In genomic region chr12:56631790-56632700, GRCh38 we compare ENCODE assay signal across 8 cellular contexts. TPM values are rescaled to one million over a fixed set of nuclear protein-coding genes. Genes with fewer than 3 reads are reported as not detected.
A peak's percentile ranks its signal among the peaks of the same experiment; 100 is the strongest.
DNase-seq lines count a peak whose midpoint lies in the region; ATAC-seq and TF ChIP-seq lines count a peak whose summit lies in the region.

No MANE protein-coding gene starts in this region.

- peak overlapping the region; percentile 84 for H3K4me3 Mint-ChIP-seq in progenitor cell of endocrine pancreas (ENCODE audit: low read depth)

- intact Hi-C loops in left cardiac atrium (cut with DNase I) = loop anchor here in 1 of 2 donors (5.0 kb wide), 1 partner anchor 110 kb away; the partner anchor contains the start of gene RBMS2

- in situ Hi-C loops in GM13976 (cut with MboI; ENCODE audit: low sequenced_read_pairs, unreplicated experiment) = no loop called here

- H3K27me3 ChIP-seq in SJSA1 (replicated peaks) = no peaks in the 10 kb centered on the region

- H3K36me3 Mint-ChIP-seq in progenitor cell of endocrine pancreas (ENCODE audit: insufficient read depth) = no peaks in the 10 kb centered on the region

- peak; percentile 22 for ATAC-seq in HG03432 (IDR thresholded peaks at IDR 0.05; ENCODE audit: unreplicated experiment)
- ATAC-seq in left cardiac atrium = peak; percentile 13 to 14
- ATAC-seq in HG03442 (IDR thresholded peaks at IDR 0.05; ENCODE audit: unreplicated experiment) = no peak

- H3K4me3 ChIP-seq in SJSA1 = no peak overlapping the region

- no peaks in the 10 kb centered on the region for H3K9me3 ChIP-seq in SJSA1 (replicated peaks)

- H3K9me3 Mint-ChIP-seq in progenitor cell of endocrine pancreas (ENCODE audit: low read depth) = no peaks in the 10 kb centered on the region

- peaks cover 3% of the 10 kb centered on the region for H3K36me3 ChIP-seq in SJSA1

- peaks cover 45% of the 10 kb centered on the region for H3K4me1 ChIP-seq in SJSA1 (replicated peaks)

- H3K4me1 Mint-ChIP-seq in progenitor cell of endocrine pancreas (ENCODE audit: low read depth) = peaks cover 59% of the 10 kb centered on the region

- TF ChIP-seq CTCF in GM13976 (IDR thresholded peaks at IDR 0.05; ENCODE audit: borderline replicate concordance, control extremely low read depth, extremely low read depth, insufficient read depth, missing control alignments) = no peak
- no peak for TF ChIP-seq CTCF in progenitor cell of endocrine pancreas (IDR thresholded peaks at IDR 0.05; ENCODE audit: unreplicated experiment)

- DNase-seq in GM13976 (ENCODE audit: low spot score) = peak; percentile 76
- DNase-seq in SJSA1 (ENCODE audit: low read depth in 1 of 2, low spot score in 2 of 2) = peak; percentile 40 to 63
- peak; percentile 27 for DNase-seq in amniotic epithelial cell (ENCODE audit: low read depth)
- peak; percentile 82 for DNase-seq in left cardiac atrium
- DNase-seq in progenitor cell of endocrine pancreas (ENCODE audit: low spot score, unreplicated experiment) = peak; percentile 25
- DNase-seq in T1000 (lab: John Stamatoyannopoulos, UW) = no peak

- peak overlapping the region; percentile 77 for H3K27ac Mint-ChIP-seq in progenitor cell of endocrine pancreas

- no peak overlapping the region for H3K27ac ChIP-seq in SJSA1

- no peaks in the 10 kb centered on the region for H3K27me3 Mint-ChIP-seq in progenitor cell of endocrine pancreas

RNA-seq across cellular contexts. Expression of gene BAZ2A, which starts 1.9 kb away (rescaled TPM):
- 13.7 and 15.2 TPM in 2 replicates for total RNA-seq in SJSA1 (2014; rRNA removed; shearing (Covaris generic))
- 10 to 100 TPM; 38.3 to 54.1 TPM for total RNA-seq in left cardiac atrium
- total RNA-seq in progenitor cell of endocrine pancreas = 128 and 131 TPM in 2 replicates

RNA-seq across cellular contexts. Expression of gene ATP5F1B, which starts 13.7 kb away (rescaled TPM):
- 382 and 483 TPM in 2 replicates for total RNA-seq in SJSA1 (2014; rRNA removed; shearing (Covaris generic))
- total RNA-seq in left cardiac atrium = 1,000 to 10,000 TPM; 1,539 to 1,844 TPM
- total RNA-seq in progenitor cell of endocrine pancreas = 528 and 541 TPM in 2 replicates

RNA-seq across cellular contexts. Expression of gene PTGES3, which starts 56.0 kb away (rescaled TPM):
- 84.7 and 112 TPM in 2 replicates for total RNA-seq in SJSA1 (2014; rRNA removed; shearing (Covaris generic))
- total RNA-seq in left cardiac atrium (100 to 1,000 TPM; 126 to 138 TPM), progenitor cell of endocrine pancreas (231 and 234 TPM in 2 replicates)
